ENCODE assay signal across 9 cellular contexts in the genomic region with DNA sequence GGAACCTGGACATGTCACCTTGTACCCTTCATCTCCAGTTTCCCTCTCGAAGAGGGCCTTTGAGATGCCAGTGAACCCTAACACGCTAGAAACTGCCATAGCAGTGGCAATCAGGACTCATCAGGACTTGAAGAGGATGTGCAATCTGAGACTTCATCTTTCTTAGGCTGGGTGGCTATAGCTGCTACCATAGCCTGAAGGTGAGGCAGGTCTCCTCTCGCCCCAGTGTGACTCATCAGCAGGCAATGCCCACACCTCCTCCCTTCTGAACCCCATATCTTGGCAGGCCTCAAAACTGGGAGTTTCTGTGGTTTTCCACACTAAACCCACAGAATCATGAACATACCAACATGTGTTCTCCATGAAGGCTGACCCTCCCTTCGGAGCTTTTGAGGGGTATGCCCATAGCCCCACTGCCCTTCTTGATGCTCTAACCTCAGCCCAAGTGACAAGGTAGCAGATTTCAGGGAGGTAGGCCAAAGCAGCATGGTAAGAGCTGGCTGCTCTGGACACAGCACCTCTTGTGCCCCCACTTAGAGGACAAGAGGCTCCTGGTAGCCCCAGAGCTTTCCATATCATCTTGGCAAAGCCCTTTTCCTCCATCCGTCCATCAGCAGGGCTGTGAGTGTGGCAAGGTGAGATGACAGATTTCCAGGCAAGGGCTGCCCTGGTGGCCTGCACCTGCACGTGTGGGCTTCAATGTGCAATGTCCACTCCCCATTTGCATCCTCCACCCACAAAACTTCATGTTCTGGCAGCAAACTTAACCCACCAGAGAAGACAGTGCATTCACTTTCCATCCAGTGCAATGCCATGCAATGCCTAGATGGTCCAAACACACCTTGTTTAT. TPM values are rescaled to one million over a fixed set of nuclear protein-coding genes. Genes with fewer than 3 reads are reported as not detected.
A peak's percentile ranks its signal among the peaks of the same experiment; 100 is the strongest.
DNase-seq lines count a peak whose midpoint lies in the region; ATAC-seq and TF ChIP-seq lines count a peak whose summit lies in the region.
"Had no signal": no experiment of that assay in that cellular context is flagged by ENCODE, and none has a peak within 500 bp of the region (broad histone marks: within the 10 kb centered on the region; RNA-seq: fewer than 3 reads in every experiment).

No MANE protein-coding gene starts in this region.

- H3K9ac ChIP-seq in SK-N-SH: no peak overlapping the region

- peaks cover 64% of the 10 kb centered on the region for H4K20me1 ChIP-seq in SK-N-SH (ENCODE audit: insufficient read depth)

- TF ChIP-seq RAD21 in SK-N-SH (IDR thresholded peaks at IDR 0.05; ENCODE audit: low read length): no peak

- H3K9me2 ChIP-seq in SK-N-SH: no peaks in the 10 kb centered on the region

- peak overlapping the region in 1 of 2 donors; percentile 44 for H3K27ac Mint-ChIP-seq in T-cell
- peak overlapping the region; percentile 61 for H3K27ac Mint-ChIP-seq in stimulated activated effector memory CD8-positive, alpha-beta T cell treated with anti-CD3 and anti-CD28 coated beads, Interleukin-12 subunit alpha, Interleukin-12 subunit beta, amount 100 ng/mL, for 72 hours

- CTCF ChIA-PET in SK-N-SH (lab: Yijun Ruan, JAX) (interaction anchor here (1.1 to 12.5 kb wide), 2 partner anchors 10 to 330 kb away, joined by 4 to 280 read pairs; no protein-coding TSS in a partner anchor), T-cell (lab: Charles Lee) (interaction anchor here (0.5 to 1.6 kb wide), 2 partner anchors 10 to 257 kb away, joined by 4 read pairs; no protein-coding TSS in a partner anchor)

- 69% methylated on average over 5 of the region's 6 CpGs for WGBS in SK-N-SH (ENCODE audit: low lambda C conversion rate)
- 0 to 21% methylated on average over 1 to 3 of the region's 6 CpGs for WGBS in gastroesophageal sphincter (ENCODE audit: low coverage in 1 of 2), 2 donors

- TF ChIP-seq EP300 in SK-N-SH (IDR thresholded peaks at IDR 0.05; ENCODE audit: borderline replicate concordance in 1 of 2, low read depth in 1 of 2, low read length in 1 of 2) (no peak), gastroesophageal sphincter (IDR thresholded peaks at IDR 0.05) (no peak)

- H3K4me3 Mint-ChIP-seq in T-cell: peak overlapping the region; percentile 55 to 95 (median 89)
- H3K4me3 Mint-ChIP-seq in stimulated activated effector memory CD8-positive, alpha-beta T cell treated with anti-CD3 and anti-CD28 coated beads, Interleukin-12 subunit alpha, Interleukin-12 subunit beta, amount 100 ng/mL, for 72 hours: peak overlapping the region; percentile 89

- intact Hi-C loops in left cardiac atrium (cut with DNase I): no loop called here

- H3K27me3 Mint-ChIP-seq in T-cell: no peaks in the 10 kb centered on the region

- no peaks in the 10 kb centered on the region for H3K9me3 Mint-ChIP-seq in T-cell
- no peaks in the 10 kb centered on the region for H3K9me3 Mint-ChIP-seq in stimulated activated effector memory CD8-positive, alpha-beta T cell treated with anti-CD3 and anti-CD28 coated beads, Interleukin-12 subunit alpha, Interleukin-12 subunit beta, amount 100 ng/mL, for 72 hours

- no peak overlapping the region for H3K4me3 ChIP-seq in SK-N-SH (ENCODE audit: low read depth in 2 of 2, low read length in 1 of 2)
- H3K4me3 ChIP-seq in gastroesophageal sphincter: peak overlapping the region in 1 of 2 donors; percentile 100

- POLR2A ChIA-PET in SK-N-SH (lab: Yijun Ruan, JAX): no interaction called here
- POLR2A ChIA-PET in T-cell (lab: Charles Lee): no interaction called here

- no peaks in the 10 kb centered on the region for H3K9me3 ChIP-seq in SK-N-SH
- H3K9me3 ChIP-seq in gastroesophageal sphincter: no peaks in the 10 kb centered on the region
- H3K9me3 ChIP-seq: right atrium auricular region had no signal

- no peak for TF ChIP-seq CTCF in SK-N-SH (IDR thresholded peaks at IDR 0.05)
- TF ChIP-seq CTCF in gastroesophageal sphincter (IDR thresholded peaks at IDR 0.05): no peak

- H3F3A ChIP-seq in SK-N-SH (replicated peaks; ENCODE audit: insufficient read depth): no peaks in the 10 kb centered on the region

- ATAC-seq in SK-N-SH treated with all-trans-retinoic acid at 6 μM for 48 hours: no peak
- ATAC-seq in T-cell (replicated peaks in 1 of 4): no peak
- ATAC-seq in gastroesophageal sphincter: no peak
- peak; percentile 36 for ATAC-seq in stimulated activated effector memory CD8-positive, alpha-beta T cell treated with anti-CD3 and anti-CD28 coated beads, Interleukin-12 subunit alpha, Interleukin-12 subunit beta, amount 100 ng/mL, for 72 hours
- no peak for ATAC-seq in left cardiac atrium

- H3K79me2 ChIP-seq in SK-N-SH (ENCODE audit: insufficient read depth): peaks cover 76% of the 10 kb centered on the region

- H3K36me3 ChIP-seq in SK-N-SH (replicated peaks in 1 of 2; ENCODE audit: control insufficient read depth in 1 of 2, insufficient read depth in 2 of 2, low read length in 1 of 2): peaks cover 4% of the 10 kb centered on the region in 2 experiments
- peaks cover 0 to 8% of the 10 kb centered on the region in 2 donors for H3K36me3 ChIP-seq in gastroesophageal sphincter
- H3K36me3 ChIP-seq: right atrium auricular region had no signal

- no peak for TF ChIP-seq POLR2A in gastroesophageal sphincter (IDR thresholded peaks at IDR 0.05)

- peaks cover 67 to 72% (median 69%) of the 10 kb centered on the region in 3 donors for H3K4me1 Mint-ChIP-seq in T-cell
- H3K4me1 Mint-ChIP-seq in stimulated activated effector memory CD8-positive, alpha-beta T cell treated with anti-CD3 and anti-CD28 coated beads, Interleukin-12 subunit alpha, Interleukin-12 subunit beta, amount 100 ng/mL, for 72 hours: peaks cover 65% of the 10 kb centered on the region

- H3K27ac ChIP-seq in SK-N-SH (ENCODE audit: low read depth in 2 of 2, low read length in 1 of 2) (no peak overlapping the region; a peak in 1 of 4 replicates), gastroesophageal sphincter (peak overlapping the region in 3 of 4 donors; percentile 15 to 98 (median 97))

- H3K27me3 ChIP-seq in SK-N-SH (ENCODE audit: insufficient read depth) (no peaks in the 10 kb centered on the region), gastroesophageal sphincter (no peaks in the 10 kb centered on the region)
- H3K27me3 ChIP-seq: right atrium auricular region had no signal

- H3K4me2 ChIP-seq in SK-N-SH: peak overlapping the region; percentile 98; the same call in 1 of the 2 replicates

- H3K4me1 ChIP-seq in SK-N-SH (ENCODE audit: control insufficient read depth in 1 of 2, insufficient read depth in 2 of 2, low read depth in 1 of 2, low read length in 1 of 2) (peaks cover 15 to 49% of the 10 kb centered on the region in 2 experiments; a peak in 3 of 4 replicates), gastroesophageal sphincter (peaks cover 0 to 73% (median 35%) of the 10 kb centered on the region in 3 donors)

- peaks cover 15% of the 10 kb centered on the region for H3K36me3 Mint-ChIP-seq in T-cell
- peaks cover 36% of the 10 kb centered on the region for H3K36me3 Mint-ChIP-seq in stimulated activated effector memory CD8-positive, alpha-beta T cell treated with anti-CD3 and anti-CD28 coated beads, Interleukin-12 subunit alpha, Interleukin-12 subunit beta, amount 100 ng/mL, for 72 hours

- no peak overlapping the region for H2AFZ ChIP-seq in SK-N-SH (ENCODE audit: low read depth)

- no peak for DNase-seq in SK-N-SH
- peak in 1 of 34 experiments; percentile 23 for DNase-seq in T-cell
- peak; percentile 11 to 58 for DNase-seq in stimulated activated effector memory CD8-positive, alpha-beta T cell treated with anti-CD3 and anti-CD28 coated beads, Interleukin-12 subunit alpha, Interleukin-12 subunit beta, amount 100 ng/mL, for 72 hours (ENCODE audit: low spot score in 2 of 2)
- DNase-seq in dedifferentiated amniotic fluid mesenchymal stem cell (ENCODE audit: extremely low spot score): no peak
- no peak for DNase-seq in middle frontal gyrus (ENCODE audit: extremely low spot score, low spot score)
- DNase-seq in left cardiac atrium: no peak

TF ChIP-seq in SK-N-SH, 30 proteins besides CTCF, POLR2A, EP300 and RAD21 (continues in another document):
- TF ChIP-seq TCF12 (IDR thresholded peaks at IDR 0.05) (no peak), CHD2 (IDR thresholded peaks at IDR 0.05; ENCODE audit: low read length, partially characterized antibody) (no peak)
- TF ChIP-seq, protein P1, sequence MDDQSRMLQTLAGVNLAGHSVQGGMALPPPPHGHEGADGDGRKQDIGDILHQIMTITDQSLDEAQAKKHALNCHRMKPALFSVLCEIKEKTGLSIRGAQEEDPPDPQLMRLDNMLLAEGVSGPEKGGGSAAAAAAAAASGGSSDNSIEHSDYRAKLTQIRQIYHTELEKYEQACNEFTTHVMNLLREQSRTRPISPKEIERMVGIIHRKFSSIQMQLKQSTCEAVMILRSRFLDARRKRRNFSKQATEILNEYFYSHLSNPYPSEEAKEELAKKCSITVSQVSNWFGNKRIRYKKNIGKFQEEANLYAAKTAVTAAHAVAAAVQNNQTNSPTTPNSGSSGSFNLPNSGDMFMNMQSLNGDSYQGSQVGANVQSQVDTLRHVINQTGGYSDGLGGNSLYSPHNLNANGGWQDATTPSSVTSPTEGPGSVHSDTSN (IDR thresholded peaks at IDR 0.05): no peak

TF ChIP-seq in SK-N-SH treated with all-trans-retinoic acid at 6 μM for 48 hours, 23 proteins besides CTCF, POLR2A, EP300 and RAD21 (continues in another document):
- TF ChIP-seq TOX (CRISPR knock-in tag; IDR thresholded peaks at IDR 0.05; ENCODE audit: borderline replicate concordance): no peak
- no peak for TF ChIP-seq ARNTL (CRISPR knock-in tag; IDR thresholded peaks at IDR 0.05; ENCODE audit: borderline replicate concordance, low read depth)
- TF ChIP-seq ISL1 (CRISPR knock-in tag; IDR thresholded peaks at IDR 0.05): no peak
- no peak for TF ChIP-seq RARB (CRISPR knock-in tag; IDR thresholded peaks at IDR 0.05)
- no peak for TF ChIP-seq ZFP30 (CRISPR knock-in tag; IDR thresholded peaks at IDR 0.05)
- TF ChIP-seq BACH2 (CRISPR knock-in tag; IDR thresholded peaks at IDR 0.05; ENCODE audit: borderline replicate concordance): no peak
- TF ChIP-seq ZNF565 (CRISPR knock-in tag; conservative IDR thresholded peaks at IDR 0.05; ENCODE audit: low read depth): no peak

RNA-seq across cellular contexts. Expression of gene BLCAP, which starts 2.6 kb away (rescaled TPM):
- polyA plus RNA-seq in SK-N-SH (2012; rRNA removed): 55.8 and 73.0 TPM in 2 replicates
- polyA plus RNA-seq in SK-N-SH (2012; cell fraction: cytosol; rRNA removed): 65.8 and 66.6 TPM in 2 replicates
- polyA plus RNA-seq in SK-N-SH (2012; cell fraction: nucleus; rRNA removed): 63.3 and 67.3 TPM in 2 replicates
- total RNA-seq in T-cell (10 to 100 TPM; 62.5 to 82.6 (median 80.6) TPM), gastroesophageal sphincter (10 to 100 TPM; 37.7 to 65.5 (median 55.6) TPM), left cardiac atrium (10 to 100 TPM; 87.9 to 99.8 TPM)

RNA-seq across cellular contexts. Expression of gene NNAT, which starts 4.0 kb away (rescaled TPM):
- 6.7 and 11.3 TPM in 2 replicates for polyA plus RNA-seq in SK-N-SH (2012; rRNA removed)
- 6.6 and 13.1 TPM in 2 replicates for polyA plus RNA-seq in SK-N-SH (2012; cell fraction: cytosol; rRNA removed)
- 2.4 and 3.1 TPM in 2 replicates for polyA plus RNA-seq in SK-N-SH (2012; cell fraction: nucleus; rRNA removed)
- total RNA-seq in T-cell: under 1 TPM in 1 of 5 donors, not detected in 4; 0.20 TPM
- total RNA-seq in gastroesophageal sphincter: 1 to 10 TPM; 3.3 to 8.8 (median 7.7) TPM
- 1 to 10 TPM; 2.8 to 4.0 TPM for total RNA-seq in left cardiac atrium

Comparison
In these comparisons a context has a peak if more than half of its experiments do, and no peak if none do; other contexts are left out.
1. DNase-seq: peak in stimulated activated effector memory CD8-positive, alpha-beta T cell treated with anti-CD3 and anti-CD28 coated beads, Interleukin-12 subunit alpha, Interleukin-12 subunit beta, amount 100 ng/mL, for 72 hours (2 of 2); none in SK-N-SH (single experiment), dedifferentiated amniotic fluid mesenchymal stem cell (single experiment), middle frontal gyrus (single experiment) and left cardiac atrium (single experiment).
2. H3K27ac ChIP-seq: peak in gastroesophageal sphincter (3 of 4); none in SK-N-SH (0 of 2).